Comparison of ENCODE assay signal across 9 cellular contexts in genomic region chr7:89003619-89003956, GRCh38.
DNase-seq lines count a peak whose midpoint lies in the region; ATAC-seq, FAIRE-seq and TF ChIP-seq lines count a peak whose summit lies in the region.
"Had no signal": no experiment of that assay in that cellular context is flagged by ENCODE, and none has a peak within 500 bp of the region (broad histone marks: within the 10 kb centered on the region; RNA-seq: fewer than 3 reads in every experiment).

No MANE protein-coding gene starts in this region.

- no peak for TF ChIP-seq POLR2A in tibial nerve (IDR thresholded peaks at IDR 0.05)

- peak overlapping the region; percentile 97 for H3K27ac Mint-ChIP-seq in activated naive CD8-positive, alpha-beta T cell

- H3K27me3 ChIP-seq in tibial nerve: no peaks in the 10 kb centered on the region

- peak overlapping the region in 1 of 4 donors; percentile 16 for H3K27ac ChIP-seq in tibial nerve

- TF ChIP-seq EP300 in tibial nerve (IDR thresholded peaks at IDR 0.05): no peak

- no peaks in the 10 kb centered on the region for H3K9me3 Mint-ChIP-seq in activated naive CD8-positive, alpha-beta T cell (ENCODE audit: low read depth)

- no peaks in the 10 kb centered on the region for H3K36me3 Mint-ChIP-seq in activated naive CD8-positive, alpha-beta T cell

- ATAC-seq in GM19468 (IDR thresholded peaks at IDR 0.05; ENCODE audit: extremely low read depth, unreplicated experiment) (peak; percentile 27), HG03097 (IDR thresholded peaks at IDR 0.05; ENCODE audit: low FRiP score, unreplicated experiment) (peak; percentile 71)

- H3K4me1 Mint-ChIP-seq in activated naive CD8-positive, alpha-beta T cell (ENCODE audit: low read depth): peaks cover 26% of the 10 kb centered on the region

- no peaks in the 10 kb centered on the region for H3K36me3 ChIP-seq in tibial nerve

- peaks cover 0 to 32% (median 0%) of the 10 kb centered on the region in 4 donors for H3K4me1 ChIP-seq in tibial nerve

- no peaks in the 10 kb centered on the region for H3K9me3 ChIP-seq in tibial nerve

- H3K4me3 Mint-ChIP-seq in activated naive CD8-positive, alpha-beta T cell: peak overlapping the region; percentile 38

- H3K27me3 Mint-ChIP-seq in activated naive CD8-positive, alpha-beta T cell: no peaks in the 10 kb centered on the region

- DNase-seq in GM18507 (ENCODE audit: extremely low spot score, insufficient read length, low read depth) (no peak), NCI-H2227 (lab: John Stamatoyannopoulos, UW; ENCODE audit: unreplicated experiment) (no peak), tibial nerve (ENCODE audit: low spot score in 2 of 2) (no peak), HK-2 (ENCODE audit: unreplicated experiment) (no peak), HCEC 1CT (no peak)
- DNase-seq: erythroblast had no signal

- no peak overlapping the region for H3K4me3 ChIP-seq in tibial nerve

- no peak for TF ChIP-seq CTCF in tibial nerve (IDR thresholded peaks at IDR 0.05)

- WGBS in tibial nerve, 2 donors: 35 to 48% methylated on average over 2 of the region's 2 CpGs

- peak; percentile 33 for FAIRE-seq in GM18507 (lab: Jason Lieb, UNC)
